In the genomic region with DNA sequence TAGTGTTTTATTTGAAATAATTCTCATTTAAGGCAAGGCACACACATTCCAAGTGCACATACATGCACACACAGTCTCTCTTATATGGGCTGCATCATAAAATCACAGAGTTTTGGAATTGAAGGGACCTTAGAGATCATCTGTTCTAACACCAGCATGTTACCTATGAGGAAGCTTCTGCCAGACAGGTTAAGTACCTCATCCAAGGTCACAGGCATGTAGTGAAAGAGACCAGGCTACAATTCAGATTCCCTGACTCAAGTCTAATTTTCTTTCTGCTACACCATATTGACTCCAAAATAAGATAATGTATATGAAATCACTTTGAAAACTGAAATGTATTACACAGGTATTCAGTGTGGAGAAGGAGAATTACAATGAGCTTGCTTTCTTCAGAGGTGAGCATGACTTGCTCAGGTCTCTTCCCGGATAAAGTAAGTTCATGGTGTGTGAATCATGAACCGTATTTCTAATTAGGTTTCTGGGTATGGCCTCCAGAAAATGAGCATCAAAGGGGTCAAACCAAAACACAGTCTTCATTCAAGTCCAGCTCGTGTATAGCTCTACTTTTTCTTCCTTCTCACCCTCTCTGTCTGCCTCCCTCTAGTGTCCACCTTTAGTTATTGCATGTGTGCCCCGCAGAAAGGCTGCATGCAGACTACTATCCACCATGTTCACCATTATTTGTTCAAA, we compare ENCODE assay signal across 8 cellular contexts.
DNase-seq lines count a peak whose midpoint lies in the region; ATAC-seq and TF ChIP-seq lines count a peak whose summit lies in the region.

No MANE protein-coding gene starts in this region.

- H3K4me1 ChIP-seq in lung (ENCODE audit: control insufficient read depth in 2 of 2, insufficient read depth in 2 of 2, low read length in 2 of 2): no peaks in the 10 kb centered on the region

- 28 to 41% methylated on average over 4 of the region's 4 CpGs for WGBS in lung, 2 donors

- DNase-seq in GM04503 (ENCODE audit: low read depth) (peak; percentile 5), NCI-H2196 treated with DMSO at 0.1 percent for 48 hours (lab: John Stamatoyannopoulos, UW; ENCODE audit: unreplicated experiment) (peak; percentile 62), choroid plexus epithelial cell (ENCODE audit: low read depth) (peak; percentile 86), lung (ENCODE audit: low spot score) (peak; percentile 46), ecto neural progenitor cell (ENCODE audit: low spot score) (no peak)
- DNase-seq in activated CD4-positive, alpha-beta T cell treated with anti-CD3 and anti-CD28 coated beads for 1 hour: peak; percentile 40
- peak; percentile 14 to 27 for DNase-seq in stimulated activated CD8-positive, alpha-beta memory T cell treated with anti-CD3 and anti-CD28 coated beads, Interleukin-15, amount 100 ng/mL, for 48 hours (ENCODE audit: low read depth in 2 of 2)

- TF ChIP-seq CTCF in choroid plexus epithelial cell (conservative IDR thresholded peaks at IDR 0.05; ENCODE audit: low read depth, low read length) (peak; percentile 98), lung (IDR thresholded peaks at IDR 0.05; ENCODE audit: control extremely low read depth, extremely low read depth) (peak; percentile 89)

- no peaks in the 10 kb centered on the region for H3K36me3 ChIP-seq in lung (ENCODE audit: control insufficient read depth in 2 of 2, insufficient read depth in 2 of 2, low read length in 2 of 2)

- H3K4me3 ChIP-seq in choroid plexus epithelial cell (ENCODE audit: low read depth, low read length) (no peak overlapping the region), lung (no peak overlapping the region)

- no peak overlapping the region for H3K27ac ChIP-seq in lung (ENCODE audit: low read depth in 1 of 2, low read length in 1 of 2)

- H3K9me3 ChIP-seq in lung (ENCODE audit: control insufficient read depth in 2 of 2, insufficient read depth in 1 of 2, low read length in 1 of 2): no peaks in the 10 kb centered on the region

- ATAC-seq in HG02938 (IDR thresholded peaks at IDR 0.05; ENCODE audit: unreplicated experiment) (peak; percentile 76), lung (ENCODE audit: insufficient read depth, low FRiP score) (peak; percentile 70)

- H3K27me3 ChIP-seq in lung (ENCODE audit: control insufficient read depth, insufficient read depth): no peaks in the 10 kb centered on the region
